Comparison of ENCODE assay signal across 1 cellular context in the genomic region with DNA sequence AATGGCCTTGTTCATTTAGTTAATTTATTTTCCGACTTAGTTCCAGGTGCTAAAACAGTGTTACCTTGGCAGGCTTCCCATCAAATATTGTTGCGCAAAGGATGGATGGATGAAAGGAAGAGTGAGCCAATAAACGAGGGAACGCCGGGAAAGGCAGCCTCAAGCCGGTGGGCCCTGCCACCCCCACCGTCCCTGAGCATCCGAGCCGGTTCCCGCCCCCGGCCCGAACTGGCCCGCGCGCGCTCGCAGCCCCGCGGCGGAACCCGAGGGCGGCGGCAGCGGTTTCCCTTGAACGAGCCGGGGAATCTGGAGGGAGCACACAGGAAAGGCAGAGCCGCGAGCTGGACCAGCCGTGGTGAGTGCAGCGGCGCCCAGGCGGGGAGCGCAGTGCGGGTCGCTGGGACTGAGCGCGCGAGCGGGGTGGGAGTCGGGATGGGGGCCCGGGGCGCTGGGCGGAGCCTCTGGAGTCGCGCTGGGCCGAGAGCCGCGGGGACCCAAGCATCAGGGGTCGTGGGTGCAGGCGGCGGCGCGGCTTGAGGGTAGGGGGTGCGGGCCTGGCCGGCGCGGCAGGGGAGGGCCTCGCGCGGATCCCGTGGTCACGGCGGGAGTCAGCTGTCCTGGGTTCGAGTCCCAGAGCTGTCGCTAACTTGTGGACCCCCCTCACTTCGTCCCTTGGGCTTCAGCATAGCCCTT.
A peak's percentile ranks its signal among the peaks of the same experiment; 100 is the strongest.
TF ChIP-seq lines count a peak whose summit lies in the region.

A gene with protein sequence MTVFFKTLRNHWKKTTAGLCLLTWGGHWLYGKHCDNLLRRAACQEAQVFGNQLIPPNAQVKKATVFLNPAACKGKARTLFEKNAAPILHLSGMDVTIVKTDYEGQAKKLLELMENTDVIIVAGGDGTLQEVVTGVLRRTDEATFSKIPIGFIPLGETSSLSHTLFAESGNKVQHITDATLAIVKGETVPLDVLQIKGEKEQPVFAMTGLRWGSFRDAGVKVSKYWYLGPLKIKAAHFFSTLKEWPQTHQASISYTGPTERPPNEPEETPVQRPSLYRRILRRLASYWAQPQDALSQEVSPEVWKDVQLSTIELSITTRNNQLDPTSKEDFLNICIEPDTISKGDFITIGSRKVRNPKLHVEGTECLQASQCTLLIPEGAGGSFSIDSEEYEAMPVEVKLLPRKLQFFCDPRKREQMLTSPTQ (plus strand): TSS at position 331 of the 693 bp plus-strand sequence. CDS start 4,057 bp downstream, outside the sequence.

TF ChIP-seq in K562, 482 proteins besides CTCF, POLR2A, EP300 and RAD21 (continued from another document and continues in another):
- no peak for TF ChIP-seq SAFB2 (IDR thresholded peaks at IDR 0.05; ENCODE audit: borderline replicate concordance, low read depth, low read length, severe bottlenecking)
- TF ChIP-seq, protein P1, sequence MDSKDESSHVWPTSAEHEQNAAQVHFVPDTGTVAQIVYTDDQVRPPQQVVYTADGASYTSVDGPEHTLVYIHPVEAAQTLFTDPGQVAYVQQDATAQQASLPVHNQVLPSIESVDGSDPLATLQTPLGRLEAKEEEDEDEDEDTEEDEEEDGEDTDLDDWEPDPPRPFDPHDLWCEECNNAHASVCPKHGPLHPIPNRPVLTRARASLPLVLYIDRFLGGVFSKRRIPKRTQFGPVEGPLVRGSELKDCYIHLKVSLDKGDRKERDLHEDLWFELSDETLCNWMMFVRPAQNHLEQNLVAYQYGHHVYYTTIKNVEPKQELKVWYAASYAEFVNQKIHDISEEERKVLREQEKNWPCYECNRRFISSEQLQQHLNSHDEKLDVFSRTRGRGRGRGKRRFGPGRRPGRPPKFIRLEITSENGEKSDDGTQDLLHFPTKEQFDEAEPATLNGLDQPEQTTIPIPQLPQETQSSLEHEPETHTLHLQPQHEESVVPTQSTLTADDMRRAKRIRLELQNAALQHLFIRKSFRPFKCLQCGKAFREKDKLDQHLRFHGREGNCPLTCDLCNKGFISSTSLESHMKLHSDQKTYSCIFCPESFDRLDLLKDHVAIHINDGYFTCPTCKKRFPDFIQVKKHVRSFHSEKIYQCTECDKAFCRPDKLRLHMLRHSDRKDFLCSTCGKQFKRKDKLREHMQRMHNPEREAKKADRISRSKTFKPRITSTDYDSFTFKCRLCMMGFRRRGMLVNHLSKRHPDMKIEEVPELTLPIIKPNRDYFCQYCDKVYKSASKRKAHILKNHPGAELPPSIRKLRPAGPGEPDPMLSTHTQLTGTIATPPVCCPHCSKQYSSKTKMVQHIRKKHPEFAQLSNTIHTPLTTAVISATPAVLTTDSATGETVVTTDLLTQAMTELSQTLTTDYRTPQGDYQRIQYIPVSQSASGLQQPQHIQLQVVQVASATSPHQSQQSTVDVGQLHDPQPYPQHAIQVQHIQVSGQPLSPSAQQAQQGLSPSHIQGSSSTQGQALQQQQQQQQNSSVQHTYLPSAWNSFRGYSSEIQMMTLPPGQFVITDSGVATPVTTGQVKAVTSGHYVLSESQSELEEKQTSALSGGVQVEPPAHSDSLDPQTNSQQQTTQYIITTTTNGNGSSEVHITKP (IDR thresholded peaks at IDR 0.05; ENCODE audit: partially characterized antibody): peak; percentile 19
- TF ChIP-seq, protein P2, sequence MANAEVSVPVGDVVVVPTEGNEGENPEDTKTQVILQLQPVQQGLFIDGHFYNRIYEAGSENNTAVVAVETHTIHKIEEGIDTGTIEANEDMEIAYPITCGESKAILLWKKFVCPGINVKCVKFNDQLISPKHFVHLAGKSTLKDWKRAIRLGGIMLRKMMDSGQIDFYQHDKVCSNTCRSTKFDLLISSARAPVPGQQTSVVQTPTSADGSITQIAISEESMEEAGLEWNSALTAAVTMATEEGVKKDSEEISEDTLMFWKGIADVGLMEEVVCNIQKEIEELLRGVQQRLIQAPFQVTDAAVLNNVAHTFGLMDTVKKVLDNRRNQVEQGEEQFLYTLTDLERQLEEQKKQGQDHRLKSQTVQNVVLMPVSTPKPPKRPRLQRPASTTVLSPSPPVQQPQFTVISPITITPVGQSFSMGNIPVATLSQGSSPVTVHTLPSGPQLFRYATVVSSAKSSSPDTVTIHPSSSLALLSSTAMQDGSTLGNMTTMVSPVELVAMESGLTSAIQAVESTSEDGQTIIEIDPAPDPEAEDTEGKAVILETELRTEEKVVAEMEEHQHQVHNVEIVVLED (CRISPR knock-in tag; IDR thresholded peaks at IDR 0.05): 0 out of 2 replicates have a peak, but pooled peaks have one; percentile 42
- no peak; the same call in 1 of the 2 replicates for TF ChIP-seq CBFB (CRISPR knock-in tag; IDR thresholded peaks at IDR 0.05)
- TF ChIP-seq ZKSCAN3 (CRISPR knock-in tag; IDR thresholded peaks at IDR 0.05): no peak
- no peak for TF ChIP-seq MAFF (IDR thresholded peaks at IDR 0.05; ENCODE audit: low read length)
- peak; percentile 76; the same call in 1 of the 2 replicates for TF ChIP-seq ZNF431 (CRISPR knock-in tag; IDR thresholded peaks at IDR 0.05)
- TF ChIP-seq ZNF668 (CRISPR knock-in tag; IDR thresholded peaks at IDR 0.05): 0 out of 2 replicates have a peak, but pooled peaks have one; percentile 55
- TF ChIP-seq HNRNPLL (IDR thresholded peaks at IDR 0.05; ENCODE audit: low read depth, low read length, poor library complexity, severe bottlenecking): peak; percentile 50
- TF ChIP-seq, protein P3, sequence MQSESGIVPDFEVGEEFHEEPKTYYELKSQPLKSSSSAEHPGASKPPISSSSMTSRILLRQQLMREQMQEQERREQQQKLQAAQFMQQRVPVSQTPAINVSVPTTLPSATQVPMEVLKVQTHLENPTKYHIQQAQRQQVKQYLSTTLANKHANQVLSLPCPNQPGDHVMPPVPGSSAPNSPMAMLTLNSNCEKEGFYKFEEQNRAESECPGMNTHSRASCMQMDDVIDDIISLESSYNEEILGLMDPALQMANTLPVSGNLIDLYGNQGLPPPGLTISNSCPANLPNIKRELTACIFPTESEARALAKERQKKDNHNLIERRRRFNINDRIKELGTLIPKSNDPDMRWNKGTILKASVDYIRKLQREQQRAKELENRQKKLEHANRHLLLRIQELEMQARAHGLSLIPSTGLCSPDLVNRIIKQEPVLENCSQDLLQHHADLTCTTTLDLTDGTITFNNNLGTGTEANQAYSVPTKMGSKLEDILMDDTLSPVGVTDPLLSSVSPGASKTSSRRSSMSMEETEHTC (IDR thresholded peaks at IDR 0.05): peak; percentile 54
- TF ChIP-seq, protein P4, sequence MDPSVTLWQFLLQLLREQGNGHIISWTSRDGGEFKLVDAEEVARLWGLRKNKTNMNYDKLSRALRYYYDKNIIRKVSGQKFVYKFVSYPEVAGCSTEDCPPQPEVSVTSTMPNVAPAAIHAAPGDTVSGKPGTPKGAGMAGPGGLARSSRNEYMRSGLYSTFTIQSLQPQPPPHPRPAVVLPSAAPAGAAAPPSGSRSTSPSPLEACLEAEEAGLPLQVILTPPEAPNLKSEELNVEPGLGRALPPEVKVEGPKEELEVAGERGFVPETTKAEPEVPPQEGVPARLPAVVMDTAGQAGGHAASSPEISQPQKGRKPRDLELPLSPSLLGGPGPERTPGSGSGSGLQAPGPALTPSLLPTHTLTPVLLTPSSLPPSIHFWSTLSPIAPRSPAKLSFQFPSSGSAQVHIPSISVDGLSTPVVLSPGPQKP (CRISPR knock-in tag; IDR thresholded peaks at IDR 0.05): 0 out of 2 replicates have a peak, but pooled peaks have one; percentile 23
- TF ChIP-seq NR2C1 (IDR thresholded peaks at IDR 0.05): no peak
- TF ChIP-seq NR2C1 (tag; IDR thresholded peaks at IDR 0.05): no peak
- TF ChIP-seq, protein P5, sequence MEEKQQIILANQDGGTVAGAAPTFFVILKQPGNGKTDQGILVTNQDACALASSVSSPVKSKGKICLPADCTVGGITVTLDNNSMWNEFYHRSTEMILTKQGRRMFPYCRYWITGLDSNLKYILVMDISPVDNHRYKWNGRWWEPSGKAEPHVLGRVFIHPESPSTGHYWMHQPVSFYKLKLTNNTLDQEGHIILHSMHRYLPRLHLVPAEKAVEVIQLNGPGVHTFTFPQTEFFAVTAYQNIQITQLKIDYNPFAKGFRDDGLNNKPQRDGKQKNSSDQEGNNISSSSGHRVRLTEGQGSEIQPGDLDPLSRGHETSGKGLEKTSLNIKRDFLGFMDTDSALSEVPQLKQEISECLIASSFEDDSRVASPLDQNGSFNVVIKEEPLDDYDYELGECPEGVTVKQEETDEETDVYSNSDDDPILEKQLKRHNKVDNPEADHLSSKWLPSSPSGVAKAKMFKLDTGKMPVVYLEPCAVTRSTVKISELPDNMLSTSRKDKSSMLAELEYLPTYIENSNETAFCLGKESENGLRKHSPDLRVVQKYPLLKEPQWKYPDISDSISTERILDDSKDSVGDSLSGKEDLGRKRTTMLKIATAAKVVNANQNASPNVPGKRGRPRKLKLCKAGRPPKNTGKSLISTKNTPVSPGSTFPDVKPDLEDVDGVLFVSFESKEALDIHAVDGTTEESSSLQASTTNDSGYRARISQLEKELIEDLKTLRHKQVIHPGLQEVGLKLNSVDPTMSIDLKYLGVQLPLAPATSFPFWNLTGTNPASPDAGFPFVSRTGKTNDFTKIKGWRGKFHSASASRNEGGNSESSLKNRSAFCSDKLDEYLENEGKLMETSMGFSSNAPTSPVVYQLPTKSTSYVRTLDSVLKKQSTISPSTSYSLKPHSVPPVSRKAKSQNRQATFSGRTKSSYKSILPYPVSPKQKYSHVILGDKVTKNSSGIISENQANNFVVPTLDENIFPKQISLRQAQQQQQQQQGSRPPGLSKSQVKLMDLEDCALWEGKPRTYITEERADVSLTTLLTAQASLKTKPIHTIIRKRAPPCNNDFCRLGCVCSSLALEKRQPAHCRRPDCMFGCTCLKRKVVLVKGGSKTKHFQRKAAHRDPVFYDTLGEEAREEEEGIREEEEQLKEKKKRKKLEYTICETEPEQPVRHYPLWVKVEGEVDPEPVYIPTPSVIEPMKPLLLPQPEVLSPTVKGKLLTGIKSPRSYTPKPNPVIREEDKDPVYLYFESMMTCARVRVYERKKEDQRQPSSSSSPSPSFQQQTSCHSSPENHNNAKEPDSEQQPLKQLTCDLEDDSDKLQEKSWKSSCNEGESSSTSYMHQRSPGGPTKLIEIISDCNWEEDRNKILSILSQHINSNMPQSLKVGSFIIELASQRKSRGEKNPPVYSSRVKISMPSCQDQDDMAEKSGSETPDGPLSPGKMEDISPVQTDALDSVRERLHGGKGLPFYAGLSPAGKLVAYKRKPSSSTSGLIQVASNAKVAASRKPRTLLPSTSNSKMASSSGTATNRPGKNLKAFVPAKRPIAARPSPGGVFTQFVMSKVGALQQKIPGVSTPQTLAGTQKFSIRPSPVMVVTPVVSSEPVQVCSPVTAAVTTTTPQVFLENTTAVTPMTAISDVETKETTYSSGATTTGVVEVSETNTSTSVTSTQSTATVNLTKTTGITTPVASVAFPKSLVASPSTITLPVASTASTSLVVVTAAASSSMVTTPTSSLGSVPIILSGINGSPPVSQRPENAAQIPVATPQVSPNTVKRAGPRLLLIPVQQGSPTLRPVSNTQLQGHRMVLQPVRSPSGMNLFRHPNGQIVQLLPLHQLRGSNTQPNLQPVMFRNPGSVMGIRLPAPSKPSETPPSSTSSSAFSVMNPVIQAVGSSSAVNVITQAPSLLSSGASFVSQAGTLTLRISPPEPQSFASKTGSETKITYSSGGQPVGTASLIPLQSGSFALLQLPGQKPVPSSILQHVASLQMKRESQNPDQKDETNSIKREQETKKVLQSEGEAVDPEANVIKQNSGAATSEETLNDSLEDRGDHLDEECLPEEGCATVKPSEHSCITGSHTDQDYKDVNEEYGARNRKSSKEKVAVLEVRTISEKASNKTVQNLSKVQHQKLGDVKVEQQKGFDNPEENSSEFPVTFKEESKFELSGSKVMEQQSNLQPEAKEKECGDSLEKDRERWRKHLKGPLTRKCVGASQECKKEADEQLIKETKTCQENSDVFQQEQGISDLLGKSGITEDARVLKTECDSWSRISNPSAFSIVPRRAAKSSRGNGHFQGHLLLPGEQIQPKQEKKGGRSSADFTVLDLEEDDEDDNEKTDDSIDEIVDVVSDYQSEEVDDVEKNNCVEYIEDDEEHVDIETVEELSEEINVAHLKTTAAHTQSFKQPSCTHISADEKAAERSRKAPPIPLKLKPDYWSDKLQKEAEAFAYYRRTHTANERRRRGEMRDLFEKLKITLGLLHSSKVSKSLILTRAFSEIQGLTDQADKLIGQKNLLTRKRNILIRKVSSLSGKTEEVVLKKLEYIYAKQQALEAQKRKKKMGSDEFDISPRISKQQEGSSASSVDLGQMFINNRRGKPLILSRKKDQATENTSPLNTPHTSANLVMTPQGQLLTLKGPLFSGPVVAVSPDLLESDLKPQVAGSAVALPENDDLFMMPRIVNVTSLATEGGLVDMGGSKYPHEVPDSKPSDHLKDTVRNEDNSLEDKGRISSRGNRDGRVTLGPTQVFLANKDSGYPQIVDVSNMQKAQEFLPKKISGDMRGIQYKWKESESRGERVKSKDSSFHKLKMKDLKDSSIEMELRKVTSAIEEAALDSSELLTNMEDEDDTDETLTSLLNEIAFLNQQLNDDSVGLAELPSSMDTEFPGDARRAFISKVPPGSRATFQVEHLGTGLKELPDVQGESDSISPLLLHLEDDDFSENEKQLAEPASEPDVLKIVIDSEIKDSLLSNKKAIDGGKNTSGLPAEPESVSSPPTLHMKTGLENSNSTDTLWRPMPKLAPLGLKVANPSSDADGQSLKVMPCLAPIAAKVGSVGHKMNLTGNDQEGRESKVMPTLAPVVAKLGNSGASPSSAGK (IDR thresholded peaks at IDR 0.05): peak; percentile 59; the same call in 1 of the 2 replicates
- TF ChIP-seq JUN (IDR thresholded peaks at IDR 0.05; ENCODE audit: borderline replicate concordance, low read depth, low read length): 0 out of 2 replicates have a peak, but pooled peaks have one; percentile 22
- peak; percentile 60; the same call in 1 of the 2 replicates for TF ChIP-seq JUN (CRISPR knock-in tag; IDR thresholded peaks at IDR 0.05; ENCODE audit: borderline replicate concordance)
- peak; percentile 91 for TF ChIP-seq CXXC5 (CRISPR knock-in tag; IDR thresholded peaks at IDR 0.05)
- TF ChIP-seq, protein P6, sequence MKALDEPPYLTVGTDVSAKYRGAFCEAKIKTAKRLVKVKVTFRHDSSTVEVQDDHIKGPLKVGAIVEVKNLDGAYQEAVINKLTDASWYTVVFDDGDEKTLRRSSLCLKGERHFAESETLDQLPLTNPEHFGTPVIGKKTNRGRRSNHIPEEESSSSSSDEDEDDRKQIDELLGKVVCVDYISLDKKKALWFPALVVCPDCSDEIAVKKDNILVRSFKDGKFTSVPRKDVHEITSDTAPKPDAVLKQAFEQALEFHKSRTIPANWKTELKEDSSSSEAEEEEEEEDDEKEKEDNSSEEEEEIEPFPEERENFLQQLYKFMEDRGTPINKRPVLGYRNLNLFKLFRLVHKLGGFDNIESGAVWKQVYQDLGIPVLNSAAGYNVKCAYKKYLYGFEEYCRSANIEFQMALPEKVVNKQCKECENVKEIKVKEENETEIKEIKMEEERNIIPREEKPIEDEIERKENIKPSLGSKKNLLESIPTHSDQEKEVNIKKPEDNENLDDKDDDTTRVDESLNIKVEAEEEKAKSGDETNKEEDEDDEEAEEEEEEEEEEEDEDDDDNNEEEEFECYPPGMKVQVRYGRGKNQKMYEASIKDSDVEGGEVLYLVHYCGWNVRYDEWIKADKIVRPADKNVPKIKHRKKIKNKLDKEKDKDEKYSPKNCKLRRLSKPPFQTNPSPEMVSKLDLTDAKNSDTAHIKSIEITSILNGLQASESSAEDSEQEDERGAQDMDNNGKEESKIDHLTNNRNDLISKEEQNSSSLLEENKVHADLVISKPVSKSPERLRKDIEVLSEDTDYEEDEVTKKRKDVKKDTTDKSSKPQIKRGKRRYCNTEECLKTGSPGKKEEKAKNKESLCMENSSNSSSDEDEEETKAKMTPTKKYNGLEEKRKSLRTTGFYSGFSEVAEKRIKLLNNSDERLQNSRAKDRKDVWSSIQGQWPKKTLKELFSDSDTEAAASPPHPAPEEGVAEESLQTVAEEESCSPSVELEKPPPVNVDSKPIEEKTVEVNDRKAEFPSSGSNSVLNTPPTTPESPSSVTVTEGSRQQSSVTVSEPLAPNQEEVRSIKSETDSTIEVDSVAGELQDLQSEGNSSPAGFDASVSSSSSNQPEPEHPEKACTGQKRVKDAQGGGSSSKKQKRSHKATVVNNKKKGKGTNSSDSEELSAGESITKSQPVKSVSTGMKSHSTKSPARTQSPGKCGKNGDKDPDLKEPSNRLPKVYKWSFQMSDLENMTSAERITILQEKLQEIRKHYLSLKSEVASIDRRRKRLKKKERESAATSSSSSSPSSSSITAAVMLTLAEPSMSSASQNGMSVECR (CRISPR knock-in tag; IDR thresholded peaks at IDR 0.05): peak; percentile 78
- TF ChIP-seq NCOA1 (IDR thresholded peaks at IDR 0.05; ENCODE audit: low read depth): peak; percentile 95
- peak in 1 of 2 experiments; percentile 6; a peak in 1 of 4 replicates for TF ChIP-seq SRF (CRISPR knock-in tag; IDR thresholded peaks at IDR 0.05)
